ENCODE assay signal across 1 cellular context in genomic region chr5:77354454-77354853, GRCh38.
TF ChIP-seq lines count a peak whose summit lies in the region.

No MANE protein-coding gene starts in this region.

TF ChIP-seq in liver, 16 proteins besides CTCF, POLR2A, EP300 and RAD21 (continued from another document):
- TF ChIP-seq, protein P1, sequence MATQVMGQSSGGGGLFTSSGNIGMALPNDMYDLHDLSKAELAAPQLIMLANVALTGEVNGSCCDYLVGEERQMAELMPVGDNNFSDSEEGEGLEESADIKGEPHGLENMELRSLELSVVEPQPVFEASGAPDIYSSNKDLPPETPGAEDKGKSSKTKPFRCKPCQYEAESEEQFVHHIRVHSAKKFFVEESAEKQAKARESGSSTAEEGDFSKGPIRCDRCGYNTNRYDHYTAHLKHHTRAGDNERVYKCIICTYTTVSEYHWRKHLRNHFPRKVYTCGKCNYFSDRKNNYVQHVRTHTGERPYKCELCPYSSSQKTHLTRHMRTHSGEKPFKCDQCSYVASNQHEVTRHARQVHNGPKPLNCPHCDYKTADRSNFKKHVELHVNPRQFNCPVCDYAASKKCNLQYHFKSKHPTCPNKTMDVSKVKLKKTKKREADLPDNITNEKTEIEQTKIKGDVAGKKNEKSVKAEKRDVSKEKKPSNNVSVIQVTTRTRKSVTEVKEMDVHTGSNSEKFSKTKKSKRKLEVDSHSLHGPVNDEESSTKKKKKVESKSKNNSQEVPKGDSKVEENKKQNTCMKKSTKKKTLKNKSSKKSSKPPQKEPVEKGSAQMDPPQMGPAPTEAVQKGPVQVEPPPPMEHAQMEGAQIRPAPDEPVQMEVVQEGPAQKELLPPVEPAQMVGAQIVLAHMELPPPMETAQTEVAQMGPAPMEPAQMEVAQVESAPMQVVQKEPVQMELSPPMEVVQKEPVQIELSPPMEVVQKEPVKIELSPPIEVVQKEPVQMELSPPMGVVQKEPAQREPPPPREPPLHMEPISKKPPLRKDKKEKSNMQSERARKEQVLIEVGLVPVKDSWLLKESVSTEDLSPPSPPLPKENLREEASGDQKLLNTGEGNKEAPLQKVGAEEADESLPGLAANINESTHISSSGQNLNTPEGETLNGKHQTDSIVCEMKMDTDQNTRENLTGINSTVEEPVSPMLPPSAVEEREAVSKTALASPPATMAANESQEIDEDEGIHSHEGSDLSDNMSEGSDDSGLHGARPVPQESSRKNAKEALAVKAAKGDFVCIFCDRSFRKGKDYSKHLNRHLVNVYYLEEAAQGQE (IDR thresholded peaks at IDR 0.05) = no peak
- no peak for TF ChIP-seq SP1 (IDR thresholded peaks at IDR 0.05)
- no peak for TF ChIP-seq HNF4G (IDR thresholded peaks at IDR 0.05)
- TF ChIP-seq EGR1 (IDR thresholded peaks at IDR 0.05; ENCODE audit: low read depth in 2 of 2) = no peak
